In the genomic region with DNA sequence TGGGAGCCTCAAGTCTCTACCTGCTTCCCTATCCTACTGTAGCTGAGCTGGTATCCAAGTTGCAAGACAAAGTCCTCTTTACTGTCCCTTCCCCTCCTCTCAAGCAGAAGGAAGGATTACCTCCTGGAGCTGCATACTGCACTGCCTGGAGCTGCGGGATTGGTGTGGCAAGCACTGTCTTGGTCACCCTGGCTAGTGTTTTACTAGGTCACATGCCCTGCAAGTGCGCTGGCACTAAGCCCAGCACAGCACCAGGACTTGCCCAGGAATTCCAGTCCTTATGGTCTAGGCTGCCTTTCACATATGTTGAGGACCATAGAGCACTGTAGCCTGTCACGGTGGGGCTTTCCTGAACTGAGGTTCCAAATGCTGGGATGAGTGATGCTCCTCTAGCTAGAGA, we compare ENCODE assay signal across 13 cellular contexts.
A peak's percentile ranks its signal among the peaks of the same experiment; 100 is the strongest.
DNase-seq lines count a peak whose midpoint lies in the region; ATAC-seq and TF ChIP-seq lines count a peak whose summit lies in the region.
"Had no signal": no experiment of that assay in that cellular context is flagged by ENCODE, and none has a peak within 500 bp of the region (broad histone marks: within the 10 kb centered on the region; RNA-seq: fewer than 3 reads in every experiment).

No MANE protein-coding gene starts in this region.

- intact Hi-C loops in colonic mucosa (cut with DNase I) (no loop called here), mucosa of descending colon (cut with DNase I, micrococcal nuclease) (no loop called here), upper lobe of right lung (cut with DNase I) (no loop called here)

- DNase-seq in HT-29 (ENCODE audit: low spot score) = peak; percentile 15
- DNase-seq in colonic mucosa = peak; percentile 60
- DNase-seq in mucosa of descending colon = peak; percentile 66 to 72 (median 67)
- no peak for DNase-seq in upper lobe of right lung
- no peak for DNase-seq in activated CD4-positive, alpha-beta T cell treated with anti-CD3 and anti-CD28 coated beads, Interleukin-2, amount 50 U/mL, for 48 hours
- DNase-seq in epidermal melanocyte (ENCODE audit: insufficient read length, low spot score) = no peak
- DNase-seq: BE2C; CD4-positive, alpha-beta memory T cell; DND-41; GF-D8 had no signal

- TF ChIP-seq CTCF in colonic mucosa (IDR thresholded peaks at IDR 0.05) = no peak
- TF ChIP-seq CTCF in mucosa of descending colon (IDR thresholded peaks at IDR 0.05) = no peak
- no peak for TF ChIP-seq CTCF in upper lobe of right lung (IDR thresholded peaks at IDR 0.05)

- H3K4me3 ChIP-seq in colonic mucosa (no peak overlapping the region), mucosa of descending colon (no peak overlapping the region), upper lobe of right lung (no peak overlapping the region)
- H3K4me3 ChIP-seq: HAP-1 had no signal

- H3K27ac ChIP-seq in colonic mucosa (no peak overlapping the region), upper lobe of right lung (no peak overlapping the region)
- H3K27ac ChIP-seq: C4-2B had no signal

- no peak overlapping the region for H3K9ac ChIP-seq in colonic mucosa (ENCODE audit: low read depth in 2 of 2, low read length in 2 of 2)

- no peaks in the 10 kb centered on the region for H3K36me3 ChIP-seq in colonic mucosa
- no peaks in the 10 kb centered on the region for H3K36me3 ChIP-seq in mucosa of descending colon (ENCODE audit: low read depth)
- no peaks in the 10 kb centered on the region for H3K36me3 ChIP-seq in upper lobe of right lung
- H3K36me3 ChIP-seq: BE2C, HAP-1 had no signal

- H3K9me3 ChIP-seq in colonic mucosa = no peaks in the 10 kb centered on the region
- H3K9me3 ChIP-seq in mucosa of descending colon = no peaks in the 10 kb centered on the region
- no peaks in the 10 kb centered on the region for H3K9me3 ChIP-seq in upper lobe of right lung
- H3K9me3 ChIP-seq: BE2C, HAP-1 had no signal

- H3K4me1 ChIP-seq in colonic mucosa (no peaks in the 10 kb centered on the region), mucosa of descending colon (ENCODE audit: low read depth) (no peaks in the 10 kb centered on the region), upper lobe of right lung (no peaks in the 10 kb centered on the region)
- H3K4me1 ChIP-seq: BE2C, HAP-1 had no signal

- peak; percentile 93 for ATAC-seq in mucosa of descending colon
- ATAC-seq in upper lobe of right lung = peak; percentile 19
- ATAC-seq in HG03139 (IDR thresholded peaks at IDR 0.05; ENCODE audit: unreplicated experiment) = no peak

- H3K27me3 ChIP-seq in colonic mucosa (no peaks in the 10 kb centered on the region), upper lobe of right lung (no peaks in the 10 kb centered on the region)
- H3K27me3 ChIP-seq: BE2C had no signal

Comparison
In these comparisons a context has a peak if more than half of its experiments do, and no peak if none do; other contexts are left out.
1. DNase-seq: peak in HT-29 (single experiment), colonic mucosa (single experiment) and mucosa of descending colon (3 of 3); none in upper lobe of right lung (single experiment), activated CD4-positive, alpha-beta T cell treated with anti-CD3 and anti-CD28 coated beads, Interleukin-2, amount 50 U/mL, for 48 hours (0 of 2) and epidermal melanocyte (single experiment).